ENCODE assay signal across 20 cellular contexts in the genomic region with DNA sequence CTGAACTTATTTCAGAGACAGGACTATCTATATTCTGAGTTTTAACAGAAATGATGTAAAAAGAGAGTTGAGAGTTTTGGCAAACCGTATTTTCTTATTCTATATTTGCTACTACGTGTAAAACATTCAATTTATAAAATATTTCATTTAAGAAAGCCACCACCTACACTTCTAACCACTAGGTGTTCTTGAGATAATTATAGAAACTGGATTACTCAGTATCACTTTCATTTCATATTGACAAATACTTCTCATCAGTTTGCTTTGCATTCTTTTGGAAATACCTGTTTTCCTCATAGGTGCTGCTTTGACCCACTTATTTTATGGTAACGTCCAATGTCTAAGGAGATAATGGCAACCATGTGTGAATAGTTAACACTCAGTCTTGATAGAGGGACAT.
"Had no signal": no experiment of that assay in that cellular context is flagged by ENCODE, and none has a peak within 500 bp of the region (broad histone marks: within the 10 kb centered on the region; RNA-seq: fewer than 3 reads in every experiment).

No MANE protein-coding gene starts in this region.

- H3K27ac Mint-ChIP-seq: mesothelial cell of epicardium; naive B cell; naive thymus-derived CD8-positive, alpha-beta T cell had no signal

- H3K36me3 ChIP-seq: esophagus muscularis mucosa, gastroesophageal sphincter, left lung, lower lobe of right lung had no signal

- ATAC-seq: foreskin keratinocyte; gastroesophageal sphincter; heart left ventricle; left cardiac atrium; left lung; left ventricle myocardium superior; lower lobe of right lung; mucosa of descending colon; naive thymus-derived CD8-positive, alpha-beta T cell had no signal

- H3K27me3 ChIP-seq: dorsolateral prefrontal cortex, esophagus muscularis mucosa, foreskin keratinocyte, gastroesophageal sphincter, heart left ventricle, hepatocyte, left lung had no signal

- H3K4me1 Mint-ChIP-seq: mesothelial cell of epicardium; naive B cell; naive thymus-derived CD8-positive, alpha-beta T cell had no signal

- H2AFZ ChIP-seq: hepatocyte had no signal

- H3K4me3 ChIP-seq: coronary artery, dorsolateral prefrontal cortex, esophagus muscularis mucosa, gastroesophageal sphincter, heart left ventricle, hepatocyte, left lung, lower lobe of right lung, mucosa of descending colon had no signal

- H3K27ac ChIP-seq: coronary artery, dorsolateral prefrontal cortex, esophagus muscularis mucosa, foreskin keratinocyte, gastroesophageal sphincter, heart left ventricle, hepatocyte, left lung, lower lobe of right lung had no signal

- H3K79me2 ChIP-seq: hepatocyte had no signal

- H3K4me1 ChIP-seq: esophagus muscularis mucosa, foreskin keratinocyte, gastroesophageal sphincter, heart left ventricle, left lung, lower lobe of right lung had no signal

- H3K36me3 Mint-ChIP-seq: mesothelial cell of epicardium, naive B cell had no signal

- H3K9me3 ChIP-seq: esophagus muscularis mucosa, gastroesophageal sphincter, heart left ventricle, left lung, lower lobe of right lung, mucosa of descending colon had no signal

- H3K27me3 Mint-ChIP-seq: naive B cell; naive thymus-derived CD8-positive, alpha-beta T cell had no signal

- H3K4me3 Mint-ChIP-seq: mesothelial cell of epicardium; naive B cell; naive thymus-derived CD8-positive, alpha-beta T cell had no signal

- DNase-seq: dermis blood vessel endothelial cell; dorsolateral prefrontal cortex; effector CD4-positive, alpha-beta T cell; effector memory CD4-positive, alpha-beta T cell; foreskin keratinocyte; heart left ventricle; hypothalamus; left cardiac atrium; left lung; left ventricle myocardium superior; lower lobe of right lung; mesenchymal stem cell; mucosa of descending colon; naive B cell; naive thymus-derived CD8-positive, alpha-beta T cell had no signal
